ENCODE assay signal across 1 cellular context in genomic region chr6:35771343-35771627, GRCh38.
TF ChIP-seq lines count a peak whose summit lies in the region.

No MANE protein-coding gene starts in this region.

TF ChIP-seq in HepG2, 621 proteins besides CTCF, POLR2A, EP300 and RAD21:
- TF ChIP-seq ZNF276 (CRISPR knock-in tag; IDR thresholded peaks at IDR 0.05; ENCODE audit: low read depth) = no peak
- no peak for TF ChIP-seq ZNF792 (CRISPR knock-in tag; IDR thresholded peaks at IDR 0.05)
- TF ChIP-seq BHLHE40 (IDR thresholded peaks at IDR 0.05; ENCODE audit: low read length) = no peak
- TF ChIP-seq ZNF503 (CRISPR knock-in tag; IDR thresholded peaks at IDR 0.05) = no peak
- TF ChIP-seq ZIK1 (CRISPR knock-in tag; IDR thresholded peaks at IDR 0.05; ENCODE audit: borderline replicate concordance, low read depth) = no peak
- no peak for TF ChIP-seq ZSCAN22 (CRISPR knock-in tag; IDR thresholded peaks at IDR 0.05)
- no peak for TF ChIP-seq ZNF33A (CRISPR knock-in tag; IDR thresholded peaks at IDR 0.05; ENCODE audit: borderline replicate concordance)
- no peak for TF ChIP-seq ZMAT3 (CRISPR knock-in tag; conservative IDR thresholded peaks at IDR 0.05)
